8 cellular contexts compared by ENCODE assay signal in genomic region chr15:40782609-40783227, GRCh38. TPM values are rescaled to one million over a fixed set of nuclear protein-coding genes. Genes with fewer than 3 reads are reported as not detected.
A peak's percentile ranks its signal among the peaks of the same experiment; 100 is the strongest.
DNase-seq lines count a peak whose midpoint lies in the region; ATAC-seq and TF ChIP-seq lines count a peak whose summit lies in the region.

No MANE protein-coding gene starts in this region.

- TF ChIP-seq CTCF in GM12872 (IDR thresholded peaks at IDR 0.05; ENCODE audit: insufficient read depth, low read depth, low read length), result peak; percentile 96

- peak; percentile 26 for DNase-seq in NCI-H524 treated with DMSO at 0.1 percent for 48 hours (lab: John Stamatoyannopoulos, UW)
- peak; percentile 88 for DNase-seq in activated CD8-positive, alpha-beta memory T cell treated with anti-CD3 and anti-CD28 coated beads for 24 hours
- peak; percentile 76 to 89 for DNase-seq in erythroblast (lab: John Stamatoyannopoulos, UW)
- DNase-seq in retina, result peak; percentile 48
- DNase-seq in posterior vena cava (ENCODE audit: low spot score), result no peak

- ATAC-seq in HG02973 (IDR thresholded peaks at IDR 0.05; ENCODE audit: unreplicated experiment) (peak; percentile 58), GM19395 (IDR thresholded peaks at IDR 0.05; ENCODE audit: unreplicated experiment) (no peak)

- intact Hi-C loops in posterior vena cava (cut with DNase I), result no loop called here

- no peak for TF ChIP-seq POLR2A in erythroblast (IDR thresholded peaks at IDR 0.05; ENCODE audit: low read length)

RNA-seq across cellular contexts. Expression of gene C15orf62, which starts 12.9 kb away (rescaled TPM):
- under 1 TPM; 0.10 to 0.28 TPM for total RNA-seq in posterior vena cava

RNA-seq across cellular contexts. Expression of gene GCHFR, which starts 18.9 kb away (rescaled TPM):
- 1 to 10 TPM; 7.1 to 8.9 TPM for total RNA-seq in posterior vena cava

RNA-seq across cellular contexts. Expression of gene ZFYVE19, which starts 24.2 kb away (rescaled TPM):
- 1 to 10 TPM; 8.3 to 8.6 TPM for total RNA-seq in posterior vena cava

RNA-seq across cellular contexts. Expression of gene DNAJC17, which starts 24.6 kb away (rescaled TPM):
- 10 to 100 TPM; 18.3 to 22.9 TPM for total RNA-seq in posterior vena cava

RNA-seq across cellular contexts. Expression of gene RMDN3, which starts 27.7 kb away (rescaled TPM):
- 10 to 100 TPM; 22.3 to 23.6 TPM for total RNA-seq in posterior vena cava
